In genomic region chr6:131660195-131660594, GRCh38 we compare ENCODE assay signal across 12 cellular contexts. TPM values are rescaled to one million over a fixed set of nuclear protein-coding genes. Genes with fewer than 3 reads are reported as not detected.
DNase-seq lines count a peak whose midpoint lies in the region; ATAC-seq, FAIRE-seq and TF ChIP-seq lines count a peak whose summit lies in the region.
"Had no signal": no experiment of that assay in that cellular context is flagged by ENCODE, and none has a peak within 500 bp of the region (broad histone marks: within the 10 kb centered on the region; RNA-seq: fewer than 3 reads in every experiment).

No MANE protein-coding gene starts in this region.

- H3K27ac Mint-ChIP-seq in natural killer cell treated with Interleukin-12 subunit alpha and Interleukin-12 subunit beta and Interleukin-15 and Interleukin-18, amount 100 ng/mL, for 72 hours: peak overlapping the region; percentile 6 to 10
- H3K27ac Mint-ChIP-seq in natural killer cell (no peak overlapping the region), Caco-2 (ENCODE audit: unreplicated experiment) (no peak overlapping the region)
- H3K27ac Mint-ChIP-seq in stimulated activated naive B cell treated with anti-CD40 and anti-IgM and Interleukin-4, amounts not matched to agents 10 μg/mL and 1 μg/mL and 100 μg/mL, for 72 hours: peak overlapping the region; percentile 33
- H3K27ac Mint-ChIP-seq: T-helper 1 cell treated with Interleukin-12 subunit alpha and Interleukin-12 subunit beta and Interleukin-4 antibody, amounts not matched to agents 30 μg/mL and 1 μg/mL, for 36 hours had no signal

- peak overlapping the region; percentile 3 for H3K27ac ChIP-seq in epithelial cell of prostate
- H3K27ac ChIP-seq: neutrophil had no signal

- intact Hi-C loops in natural killer cell (cut with micrococcal nuclease) (no loop called here), Caco-2 (cut with micrococcal nuclease; ENCODE audit: unreplicated experiment) (no loop called here)

- H3K36me3 ChIP-seq in Caco-2 (ENCODE audit: control insufficient read depth, insufficient read depth, low read length): no peaks in the 10 kb centered on the region
- H3K36me3 ChIP-seq: neutrophil had no signal

- TF ChIP-seq CTCF in natural killer cell (IDR thresholded peaks at IDR 0.05) (no peak), Caco-2 (IDR thresholded peaks at IDR 0.05; ENCODE audit: insufficient read depth in 1 of 2, low read depth in 1 of 2, low read length in 1 of 2, severe bottlenecking in 1 of 2, unreplicated experiment in 1 of 2) (no peak)

- H3K4me3 ChIP-seq in Caco-2 (ENCODE audit: low read depth, low read length): no peak overlapping the region

- no peaks in the 10 kb centered on the region for H3K36me3 Mint-ChIP-seq in natural killer cell treated with Interleukin-12 subunit alpha and Interleukin-12 subunit beta and Interleukin-15 and Interleukin-18, amount 100 ng/mL, for 72 hours
- H3K36me3 Mint-ChIP-seq in natural killer cell (no peaks in the 10 kb centered on the region), Caco-2 (ENCODE audit: insufficient read depth, unreplicated experiment) (no peaks in the 10 kb centered on the region)
- peaks cover 3 to 4% of the 10 kb centered on the region in 2 donors for H3K36me3 Mint-ChIP-seq in stimulated activated naive B cell treated with anti-CD40 and anti-IgM and Interleukin-4, amounts not matched to agents 10 μg/mL and 1 μg/mL and 100 μg/mL, for 72 hours

- no peaks in the 10 kb centered on the region for H3K9me3 Mint-ChIP-seq in natural killer cell treated with Interleukin-12 subunit alpha and Interleukin-12 subunit beta and Interleukin-15 and Interleukin-18, amount 100 ng/mL, for 72 hours
- H3K9me3 Mint-ChIP-seq in natural killer cell: no peaks in the 10 kb centered on the region
- H3K9me3 Mint-ChIP-seq in stimulated activated naive B cell treated with anti-CD40 and anti-IgM and Interleukin-4, amounts not matched to agents 10 μg/mL and 1 μg/mL and 100 μg/mL, for 72 hours: no peaks in the 10 kb centered on the region
- H3K9me3 Mint-ChIP-seq in Caco-2 (ENCODE audit: unreplicated experiment): no peaks in the 10 kb centered on the region
- H3K9me3 Mint-ChIP-seq: T-helper 1 cell treated with Interleukin-12 subunit alpha and Interleukin-12 subunit beta and Interleukin-4 antibody, amounts not matched to agents 30 μg/mL and 1 μg/mL, for 36 hours had no signal

- peak; percentile 81 to 83 for ATAC-seq in natural killer cell treated with Interleukin-12 subunit alpha and Interleukin-12 subunit beta and Interleukin-15 and Interleukin-18, amount 100 ng/mL, for 72 hours
- ATAC-seq in natural killer cell: no peak
- peak; percentile 87 to 89 for ATAC-seq in stimulated activated naive B cell treated with anti-CD40 and anti-IgM and Interleukin-4, amounts not matched to agents 10 μg/mL and 1 μg/mL and 100 μg/mL, for 72 hours (replicated peaks)
- no peak for ATAC-seq in HG03378 (IDR thresholded peaks at IDR 0.05; ENCODE audit: unreplicated experiment)

- no TSS peak for BruUV-seq in Caco-2 (replicated peaks; lab: Mats Ljungman, UMichigan)

- peak overlapping the region; percentile 12 for H3K4me3 Mint-ChIP-seq in natural killer cell treated with Interleukin-12 subunit alpha and Interleukin-12 subunit beta and Interleukin-15 and Interleukin-18, amount 100 ng/mL, for 72 hours
- H3K4me3 Mint-ChIP-seq in natural killer cell: no peak overlapping the region
- H3K4me3 Mint-ChIP-seq in stimulated activated naive B cell treated with anti-CD40 and anti-IgM and Interleukin-4, amounts not matched to agents 10 μg/mL and 1 μg/mL and 100 μg/mL, for 72 hours: no peak overlapping the region
- H3K4me3 Mint-ChIP-seq in Caco-2 (ENCODE audit: unreplicated experiment): no peak overlapping the region
- H3K4me3 Mint-ChIP-seq: T-helper 1 cell treated with Interleukin-12 subunit alpha and Interleukin-12 subunit beta and Interleukin-4 antibody, amounts not matched to agents 30 μg/mL and 1 μg/mL, for 36 hours had no signal

- no peaks in the 10 kb centered on the region for H3K9me3 ChIP-seq in Caco-2
- H3K9me3 ChIP-seq: neutrophil had no signal

- POLR2A ChIA-PET in Caco-2 (lab: Charles Lee): no interaction called here

- peaks cover 4 to 7% of the 10 kb centered on the region in 2 donors for H3K4me1 Mint-ChIP-seq in natural killer cell treated with Interleukin-12 subunit alpha and Interleukin-12 subunit beta and Interleukin-15 and Interleukin-18, amount 100 ng/mL, for 72 hours (ENCODE audit: low read depth in 2 of 2)
- H3K4me1 Mint-ChIP-seq in natural killer cell (no peaks in the 10 kb centered on the region), Caco-2 (ENCODE audit: low read depth, unreplicated experiment) (no peaks in the 10 kb centered on the region)
- peaks cover 6 to 8% of the 10 kb centered on the region in 2 donors for H3K4me1 Mint-ChIP-seq in stimulated activated naive B cell treated with anti-CD40 and anti-IgM and Interleukin-4, amounts not matched to agents 10 μg/mL and 1 μg/mL and 100 μg/mL, for 72 hours

- no peak for DNase-seq in natural killer cell treated with Interleukin-12 subunit alpha and Interleukin-12 subunit beta and Interleukin-15 and Interleukin-18, amount 100 ng/mL, for 72 hours (ENCODE audit: low spot score)
- DNase-seq in natural killer cell (no peak), OCI-M1 (lab: John Stamatoyannopoulos, UW) (peak; percentile 38), epithelial cell of prostate (ENCODE audit: low read depth, low spot score) (peak; percentile 46), GM19239 (ENCODE audit: insufficient read length, low spot score) (no peak), Caco-2 (no peak)
- DNase-seq in stimulated activated naive B cell treated with anti-CD40 and anti-IgM and Interleukin-4, amounts not matched to agents 10 μg/mL and 1 μg/mL and 100 μg/mL, for 72 hours: no peak
- DNase-seq: H7 had no signal

- CTCF ChIA-PET in Caco-2 (lab: Charles Lee): no interaction called here

- no peaks in the 10 kb centered on the region for H3K4me1 ChIP-seq in Caco-2

- FAIRE-seq in GM19239 (lab: Jason Lieb, UNC): no peak

- no peaks in the 10 kb centered on the region for H3K27me3 ChIP-seq in Caco-2 (replicated peaks; ENCODE audit: control insufficient read depth, insufficient read depth, low read length)
- H3K27me3 ChIP-seq: neutrophil had no signal

- H3K27me3 Mint-ChIP-seq in natural killer cell treated with Interleukin-12 subunit alpha and Interleukin-12 subunit beta and Interleukin-15 and Interleukin-18, amount 100 ng/mL, for 72 hours: no peaks in the 10 kb centered on the region
- H3K27me3 Mint-ChIP-seq in natural killer cell (ENCODE audit: low read depth in 2 of 2) (no peaks in the 10 kb centered on the region), Caco-2 (ENCODE audit: insufficient read depth, unreplicated experiment) (no peaks in the 10 kb centered on the region)
- no peaks in the 10 kb centered on the region for H3K27me3 Mint-ChIP-seq in stimulated activated naive B cell treated with anti-CD40 and anti-IgM and Interleukin-4, amounts not matched to agents 10 μg/mL and 1 μg/mL and 100 μg/mL, for 72 hours

RNA-seq across cellular contexts. Expression of gene ENPP3, which starts 23.1 kb away (rescaled TPM):
- 10 to 100 TPM in 1 of 2 donors, under 1 TPM in 1; 0.81 to 11.5 TPM for total RNA-seq in natural killer cell treated with Interleukin-12 subunit alpha and Interleukin-12 subunit beta and Interleukin-15 and Interleukin-18, amount 100 ng/mL, for 72 hours
- 10 to 100 TPM in 1 of 3 donors, 1 to 10 TPM in 1, under 1 TPM in 1; 0.33 to 32.4 (median 1.8) TPM for total RNA-seq in natural killer cell
- not detected in 2 replicates for total RNA-seq in Caco-2 (2022)
- total RNA-seq: H7 had no signal

RNA-seq across cellular contexts. Expression of gene MED23, which starts 32.2 kb away (rescaled TPM):
- total RNA-seq in natural killer cell treated with Interleukin-12 subunit alpha and Interleukin-12 subunit beta and Interleukin-15 and Interleukin-18, amount 100 ng/mL, for 72 hours: 10 to 100 TPM; 37.4 to 44.5 TPM
- total RNA-seq in natural killer cell (10 to 100 TPM; 63.8 to 71.2 (median 67.4) TPM), Caco-2 (2022) (19.1 and 22.4 TPM in 2 replicates)

RNA-seq across cellular contexts. Expression of gene OR2A4, which starts 41.0 kb away (rescaled TPM):
- under 1 TPM in 1 of 2 donors, not detected in 1; 0.21 TPM for total RNA-seq in natural killer cell treated with Interleukin-12 subunit alpha and Interleukin-12 subunit beta and Interleukin-15 and Interleukin-18, amount 100 ng/mL, for 72 hours
- total RNA-seq in natural killer cell: under 1 TPM in 1 of 3 donors, not detected in 2; 0.33 TPM
- total RNA-seq in Caco-2 (2022): not detected in 2 replicates
- total RNA-seq: H7 had no signal

RNA-seq across cellular contexts. Expression of gene CTAGE9, which starts 50.6 kb away (rescaled TPM):
- total RNA-seq in natural killer cell treated with Interleukin-12 subunit alpha and Interleukin-12 subunit beta and Interleukin-15 and Interleukin-18, amount 100 ng/mL, for 72 hours: not detected
- total RNA-seq in natural killer cell (under 1 TPM in 1 of 3 donors, not detected in 2; 0.21 TPM), Caco-2 (2022) (not detected in 2 replicates)
- total RNA-seq: H7, subcutaneous adipose tissue had no signal

Comparison
In these comparisons a context has a peak if more than half of its experiments do, and no peak if none do; other contexts are left out.
1. ATAC-seq: peak in natural killer cell treated with Interleukin-12 subunit alpha and Interleukin-12 subunit beta and Interleukin-15 and Interleukin-18, amount 100 ng/mL, for 72 hours (2 of 2) and stimulated activated naive B cell treated with anti-CD40 and anti-IgM and Interleukin-4, amounts not matched to agents 10 μg/mL and 1 μg/mL and 100 μg/mL, for 72 hours (2 of 2); none in natural killer cell (0 of 3) and HG03378 (single experiment).
2. H3K27ac Mint-ChIP-seq: peak in natural killer cell treated with Interleukin-12 subunit alpha and Interleukin-12 subunit beta and Interleukin-15 and Interleukin-18, amount 100 ng/mL, for 72 hours (2 of 2) and stimulated activated naive B cell treated with anti-CD40 and anti-IgM and Interleukin-4, amounts not matched to agents 10 μg/mL and 1 μg/mL and 100 μg/mL, for 72 hours (single experiment); none in natural killer cell (0 of 2) and Caco-2 (single experiment).
3. DNase-seq: peak in OCI-M1 (single experiment) and epithelial cell of prostate (single experiment); none in natural killer cell treated with Interleukin-12 subunit alpha and Interleukin-12 subunit beta and Interleukin-15 and Interleukin-18, amount 100 ng/mL, for 72 hours (single experiment), natural killer cell (single experiment), stimulated activated naive B cell treated with anti-CD40 and anti-IgM and Interleukin-4, amounts not matched to agents 10 μg/mL and 1 μg/mL and 100 μg/mL, for 72 hours (single experiment), GM19239 (single experiment) and Caco-2 (0 of 2).